ENCODE assay signal across 7 cellular contexts in genomic region chr16:55521792-55522191, GRCh38. TPM values are rescaled to one million over a fixed set of nuclear protein-coding genes. Genes with fewer than 3 reads are reported as not detected.
"Had no signal": no experiment of that assay in that cellular context is flagged by ENCODE, and none has a peak within 500 bp of the region (broad histone marks: within the 10 kb centered on the region; RNA-seq: fewer than 3 reads in every experiment).

No MANE protein-coding gene starts in this region.

- H3K27me3 Mint-ChIP-seq: IgD-negative memory B cell had no signal

- H3K4me1 Mint-ChIP-seq: IgD-negative memory B cell had no signal

- H3K4me2 ChIP-seq: KMS-11 had no signal

- H3K4me3 Mint-ChIP-seq: IgD-negative memory B cell had no signal

- DNase-seq: IMR-90, KBM-7, KG1 had no signal

- H3K27ac Mint-ChIP-seq: IgD-negative memory B cell had no signal

- H3K27ac ChIP-seq: HL-60, KMS-11 had no signal

- FAIRE-seq: HTR-8/SVneo had no signal

- H3K9ac ChIP-seq: KMS-11 had no signal

- H3K36me3 Mint-ChIP-seq: IgD-negative memory B cell had no signal

RNA-seq across cellular contexts. Expression of gene LPCAT2, which starts 12.9 kb away (rescaled TPM):
- polyA plus RNA-seq: IgD-negative memory B cell had no signal

RNA-seq across cellular contexts. Expression of gene MMP2, which starts 42.8 kb away (rescaled TPM):
- polyA plus RNA-seq: IgD-negative memory B cell had no signal

RNA-seq across cellular contexts. Expression of gene CAPNS2, which starts 44.7 kb away (rescaled TPM):
- polyA plus RNA-seq: IgD-negative memory B cell had no signal
